In the genomic region with DNA sequence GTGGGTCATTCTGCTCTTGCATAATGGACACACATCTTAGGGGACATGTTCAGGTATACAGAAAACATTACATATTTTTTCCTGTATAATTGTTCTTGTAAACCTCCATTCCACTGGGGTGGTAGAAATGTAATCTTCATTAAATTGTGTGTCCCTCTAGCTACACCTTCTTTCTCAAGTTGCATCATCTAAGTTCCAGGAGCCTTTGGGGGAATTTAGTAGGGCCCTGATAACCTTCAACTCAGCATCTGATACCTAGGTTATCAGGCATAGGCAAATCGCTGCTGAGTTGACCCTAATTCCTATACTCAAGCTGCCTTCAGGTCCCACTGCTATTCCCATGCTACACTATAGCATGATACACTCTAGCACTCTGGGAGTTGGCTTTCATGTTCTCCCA, we compare ENCODE assay signal across 9 cellular contexts.
"Had no signal": no experiment of that assay in that cellular context is flagged by ENCODE, and none has a peak within 500 bp of the region (broad histone marks: within the 10 kb centered on the region; RNA-seq: fewer than 3 reads in every experiment).

No MANE protein-coding gene starts in this region.

- H3K36me3 ChIP-seq: HAP-1 had no signal

- H2AFZ ChIP-seq: GM23338 had no signal

- H3K4me1 ChIP-seq: HAP-1 had no signal

- ATAC-seq: GM23338, HCT116 had no signal

- H3K27ac ChIP-seq: HL-60 had no signal

- DNase-seq: H7, HFFc6, IMR-90, KBM-7 had no signal

- FAIRE-seq: HTR-8/SVneo had no signal

- H3K4me2 ChIP-seq: GM23338 had no signal

- H3K4me3 ChIP-seq: GM23338, HAP-1 had no signal

- H3K9me3 ChIP-seq: HAP-1 had no signal
